In genomic region chr10:31604141-31604540, GRCh38 we compare ENCODE assay signal across 8 cellular contexts.
DNase-seq lines count a peak whose midpoint lies in the region; ATAC-seq, FAIRE-seq and TF ChIP-seq lines count a peak whose summit lies in the region.

No MANE protein-coding gene starts in this region.

- H3K27me3 ChIP-seq in heart right ventricle (no peaks in the 10 kb centered on the region), stomach smooth muscle (ENCODE audit: control insufficient read depth in 1 of 2, insufficient read depth in 2 of 2, low read length in 2 of 2) (no peaks in the 10 kb centered on the region), small intestine (ENCODE audit: control insufficient read depth in 2 of 2, insufficient read depth in 2 of 2, low read length in 2 of 2) (no peaks in the 10 kb centered on the region)

- intact Hi-C loops in heart right ventricle (cut with DNase I), result loop anchor here in 4 of 10 donors (5.0 to 10.0 kb wide), 4 partner anchors 93 to 819 kb away; no protein-coding TSS in a partner anchor

- H3K4me1 ChIP-seq in heart right ventricle (peaks cover 0 to 46% (median 17%) of the 10 kb centered on the region in 9 donors), stomach smooth muscle (ENCODE audit: control insufficient read depth, insufficient read depth, low read length) (peaks cover 31% of the 10 kb centered on the region), small intestine (ENCODE audit: control insufficient read depth in 2 of 2, insufficient read depth in 1 of 2, low read depth in 1 of 2, low read length in 1 of 2) (peaks cover 0 to 3% of the 10 kb centered on the region in 2 donors)

- no peak for TF ChIP-seq CTCF in heart right ventricle (IDR thresholded peaks at IDR 0.05)

- no peak for FAIRE-seq in small intestine (lab: Jason Lieb, UNC)

- no peaks in the 10 kb centered on the region for H3K9me3 ChIP-seq in heart right ventricle
- H3K9me3 ChIP-seq in stomach smooth muscle (ENCODE audit: control insufficient read depth in 2 of 2, low read length in 2 of 2), result no peaks in the 10 kb centered on the region
- H3K9me3 ChIP-seq in small intestine (ENCODE audit: control insufficient read depth, low read depth), result no peaks in the 10 kb centered on the region

- H3K4me3 ChIP-seq in heart right ventricle (peak overlapping the region in 6 of 10 donors; percentile 51 to 76 (median 64)), stomach smooth muscle (ENCODE audit: low read length in 2 of 2) (peak overlapping the region in 1 of 2 donors; percentile 77), small intestine (ENCODE audit: low read depth in 1 of 2, low read length in 2 of 2) (no peak overlapping the region)

- H3K27ac ChIP-seq in heart right ventricle, result peak overlapping the region; percentile 74 to 95 (median 90)
- H3K27ac ChIP-seq in stomach smooth muscle (ENCODE audit: low read length), result peak overlapping the region; percentile 88
- no peak overlapping the region for H3K27ac ChIP-seq in small intestine (ENCODE audit: low read depth in 1 of 2, low read length in 1 of 2)

- ATAC-seq in heart right ventricle (peak in 2 of 8 donors; percentile 4 to 6), HG03469 (IDR thresholded peaks at IDR 0.05; ENCODE audit: unreplicated experiment) (no peak)

- no peaks in the 10 kb centered on the region for H3K36me3 ChIP-seq in heart right ventricle
- H3K36me3 ChIP-seq in stomach smooth muscle (ENCODE audit: control insufficient read depth in 2 of 2, insufficient read depth in 2 of 2, low read length in 2 of 2), result no peaks in the 10 kb centered on the region
- no peaks in the 10 kb centered on the region for H3K36me3 ChIP-seq in small intestine (ENCODE audit: control insufficient read depth in 2 of 2, insufficient read depth in 2 of 2, low read length in 2 of 2)

- in situ Hi-C loops in ACHN (cut with HindIII; ENCODE audit: low pct_ligation_motif_present, low pct_unique_long_range_greater_than_20kb, low sequenced_read_pairs), result no loop called here

- DNase-seq in NCI-H2107 treated with DMSO at 0.1 percent for 48 hours (lab: John Stamatoyannopoulos, UW; ENCODE audit: unreplicated experiment), result peak; percentile 36
- no peak for DNase-seq in NCI-H2107 (lab: John Stamatoyannopoulos, UW)
- DNase-seq in SW480 (ENCODE audit: low spot score), result peak; percentile 11
- peak in 1 of 2 donors; percentile 27 for DNase-seq in heart right ventricle
- no peak for DNase-seq in ACHN
- no peak for DNase-seq in small intestine

- 65 to 71% methylated on average over 11 of the region's 11 CpGs for WGBS in heart right ventricle, 2 donors
- 73 to 88% (median 83%) methylated on average over 11 of the region's 11 CpGs for WGBS in small intestine, 3 donors

- no peak overlapping the region for H3K9ac ChIP-seq in stomach smooth muscle (ENCODE audit: low read length in 2 of 2)

Comparison
In these comparisons a context has a peak if more than half of its experiments do, and no peak if none do; other contexts are left out.
1. DNase-seq: peak in NCI-H2107 treated with DMSO at 0.1 percent for 48 hours (single experiment) and SW480 (single experiment); none in NCI-H2107 (single experiment), ACHN (single experiment) and small intestine (single experiment).
2. H3K27ac ChIP-seq: peak in heart right ventricle (10 of 10) and stomach smooth muscle (single experiment); none in small intestine (0 of 2).
3. H3K4me3 ChIP-seq: peak in heart right ventricle (6 of 10); none in small intestine (0 of 2).